Comparison of ENCODE assay signal across 18 cellular contexts in genomic region chr22:45582236-45582954, GRCh38.
DNase-seq lines count a peak whose midpoint lies in the region; ATAC-seq and TF ChIP-seq lines count a peak whose summit lies in the region.
"Had no signal": no experiment of that assay in that cellular context is flagged by ENCODE, and none has a peak within 500 bp of the region (broad histone marks: within the 10 kb centered on the region; RNA-seq: fewer than 3 reads in every experiment).

No MANE protein-coding gene starts in this region.

- no peak overlapping the region for H3K4me3 ChIP-seq in right cardiac atrium (ENCODE audit: low read length)
- H3K4me3 ChIP-seq in heart right ventricle, result no peak overlapping the region
- no peak overlapping the region for H3K4me3 ChIP-seq in osteoblast (ENCODE audit: insufficient read depth, low read length)
- H3K4me3 ChIP-seq: GM12878, Peyer's patch had no signal

- no peaks in the 10 kb centered on the region for H3K27me3 ChIP-seq in right cardiac atrium (ENCODE audit: control insufficient read depth, insufficient read depth)
- peaks cover 0 to 31% (median 17%) of the 10 kb centered on the region in 7 donors for H3K27me3 ChIP-seq in heart right ventricle
- no peaks in the 10 kb centered on the region for H3K27me3 ChIP-seq in osteoblast (ENCODE audit: insufficient read depth, low read length)
- H3K27me3 ChIP-seq: Peyer's patch had no signal

- H3K27ac ChIP-seq in right cardiac atrium (ENCODE audit: low read length) (no peak overlapping the region), heart right ventricle (no peak overlapping the region), osteoblast (ENCODE audit: low read depth, low read length) (no peak overlapping the region)
- H3K27ac ChIP-seq: KMS-11, Peyer's patch had no signal

- DNase-seq in right cardiac atrium (peak in 2 of 3 donors; percentile 10 to 27), heart right ventricle (no peak), osteoblast (ENCODE audit: insufficient read length, low spot score, missing footprints) (peak; percentile 67), LoVo (ENCODE audit: low spot score) (no peak), omental fat pad (ENCODE audit: low spot score) (no peak)
- DNase-seq: C1 segment of cervical spinal cord; CD8-positive, alpha-beta memory T cell; DMS53; EL; NCI-H1436; NCI-H2029; NCI-H2171; NCI-H446 treated with DMSO at 0.1 percent for 48 hours had no signal

- H3K4me3 Mint-ChIP-seq in activated T-helper 17 cell treated with anti-CD3 and anti-CD28 coated beads, Interleukin-2, amount 50 U/mL, for 72 hours, result no peak overlapping the region

- peak overlapping the region; percentile 34 for H3K27ac Mint-ChIP-seq in activated T-helper 17 cell treated with anti-CD3 and anti-CD28 coated beads, Interleukin-2, amount 50 U/mL, for 72 hours

- H3K36me3 ChIP-seq in heart right ventricle (peaks cover 0 to 7% (median 0%) of the 10 kb centered on the region in 9 donors), osteoblast (ENCODE audit: insufficient read depth, low read length) (no peaks in the 10 kb centered on the region)
- H3K36me3 ChIP-seq: Peyer's patch had no signal

- no peak overlapping the region for H3K4me2 ChIP-seq in osteoblast (ENCODE audit: insufficient read depth, low read length)
- H3K4me2 ChIP-seq: KMS-11 had no signal

- WGBS in right cardiac atrium, result 76% methylated on average over 15 of the region's 15 CpGs
- WGBS in heart right ventricle, 2 donors, result 75 to 85% methylated on average over 15 of the region's 15 CpGs

- no peak for TF ChIP-seq CTCF in heart right ventricle (IDR thresholded peaks at IDR 0.05)
- no peak for TF ChIP-seq CTCF in osteoblast (IDR thresholded peaks at IDR 0.05; ENCODE audit: extremely low read depth, low read depth, low read length)
- TF ChIP-seq CTCF in omental fat pad (IDR thresholded peaks at IDR 0.05), result no peak

- no peaks in the 10 kb centered on the region for H3K9me3 Mint-ChIP-seq in activated T-helper 17 cell treated with anti-CD3 and anti-CD28 coated beads, Interleukin-2, amount 50 U/mL, for 72 hours

- peaks cover 9% of the 10 kb centered on the region for H3K4me1 Mint-ChIP-seq in activated T-helper 17 cell treated with anti-CD3 and anti-CD28 coated beads, Interleukin-2, amount 50 U/mL, for 72 hours

- no peaks in the 10 kb centered on the region for H3K79me2 ChIP-seq in osteoblast (ENCODE audit: insufficient read depth, low read length)

- H3K4me1 ChIP-seq in right cardiac atrium (ENCODE audit: control insufficient read depth, insufficient read depth, low read length), result no peaks in the 10 kb centered on the region
- peaks cover 0 to 21% (median 0%) of the 10 kb centered on the region in 9 donors for H3K4me1 ChIP-seq in heart right ventricle
- peaks cover 7% of the 10 kb centered on the region for H3K4me1 ChIP-seq in osteoblast (ENCODE audit: insufficient read depth, low read length)
- H3K4me1 ChIP-seq: Peyer's patch had no signal

- intact Hi-C loops in right cardiac atrium (cut with DNase I) (loop anchor here in 1 of 4 donors (5.0 to 10.0 kb wide), 2 partner anchors 60 to 282 kb away; no protein-coding TSS in a partner anchor), heart right ventricle (cut with DNase I) (loop anchor here in 1 of 10 donors (5.0 kb wide), 1 partner anchor 60 kb away; no protein-coding TSS in a partner anchor)

- no peaks in the 10 kb centered on the region for H3K36me3 Mint-ChIP-seq in activated T-helper 17 cell treated with anti-CD3 and anti-CD28 coated beads, Interleukin-2, amount 50 U/mL, for 72 hours (ENCODE audit: low read depth)

- no peaks in the 10 kb centered on the region for H4K20me1 ChIP-seq in osteoblast (ENCODE audit: insufficient read depth, low read length)

- peaks cover under 1% of the 10 kb centered on the region for H3K27me3 Mint-ChIP-seq in activated T-helper 17 cell treated with anti-CD3 and anti-CD28 coated beads, Interleukin-2, amount 50 U/mL, for 72 hours

- ATAC-seq in right cardiac atrium (no peak), heart right ventricle (no peak), omental fat pad (ENCODE audit: low FRiP score) (no peak)
- no peak for ATAC-seq in activated T-helper 17 cell treated with anti-CD3 and anti-CD28 coated beads, Interleukin-2, amount 50 U/mL, for 72 hours (replicated peaks)
- ATAC-seq in activated CD4-positive, CD25-positive, alpha-beta regulatory T cell treated with anti-CD3 and anti-CD28 coated beads, Interleukin-2, amount 50 U/mL, for 24 hours, result no peak
- ATAC-seq: GM12878 had no signal

- H2AFZ ChIP-seq in osteoblast (ENCODE audit: low read length), result no peak overlapping the region

- H3K9me3 ChIP-seq in right cardiac atrium (ENCODE audit: control insufficient read depth, low read length) (no peaks in the 10 kb centered on the region), heart right ventricle (no peaks in the 10 kb centered on the region), osteoblast (ENCODE audit: low read depth, low read length) (no peaks in the 10 kb centered on the region)
- H3K9me3 ChIP-seq: Peyer's patch had no signal

Comparison
In these comparisons a context has a peak if more than half of its experiments do, and no peak if none do; other contexts are left out.
1. DNase-seq: peak in right cardiac atrium (2 of 3) and osteoblast (single experiment); none in heart right ventricle (0 of 2), LoVo (single experiment) and omental fat pad (single experiment).